ENCODE assay signal across 8 cellular contexts in genomic region chr6:20404641-20405032, GRCh38.
DNase-seq lines count a peak whose midpoint lies in the region; TF ChIP-seq lines count a peak whose summit lies in the region.

No MANE protein-coding gene starts in this region.

- CTCF ChIA-PET in HEK293 (lab: Yijun Ruan, JAX): interaction anchor here (0.6 to 4.6 kb wide), 33 partner anchors 10 to 1655 kb away, joined by 3 to 30 read pairs (median 4); no protein-coding TSS in a partner anchor

- H3K27ac ChIP-seq in HEK293 (ENCODE audit: extremely low read depth, low read depth, low read length): peak overlapping the region; percentile 100
- peak overlapping the region; percentile 90 for H3K27ac ChIP-seq in iPS-18a (ENCODE audit: low read length)

- peak; percentile 38 for TF ChIP-seq CTCF in HEK293 (tag by site-specific recombination; IDR thresholded peaks at IDR 0.05)

- H3K4me1 ChIP-seq in HEK293 (ENCODE audit: control insufficient read depth, insufficient read depth, low read length): peaks cover 3% of the 10 kb centered on the region
- H3K4me1 ChIP-seq in iPS-18a (ENCODE audit: control insufficient read depth, low read depth, low read length): peaks cover 17% of the 10 kb centered on the region

- peak; percentile 46 for DNase-seq in GF-D8 (lab: John Stamatoyannopoulos, UW)
- DNase-seq in NAMALWA (ENCODE audit: low spot score): peak; percentile 92
- DNase-seq in SKM-1 treated with dmso at 0.1 percent for 144 hours (lab: John Stamatoyannopoulos, UW; ENCODE audit: unreplicated experiment): peak; percentile 53
- DNase-seq in activated naive CD8-positive, alpha-beta T cell treated with anti-CD3 and anti-CD28 coated beads, Interleukin-2, amount 50 U/mL, for 16 hours (ENCODE audit: low read depth, low spot score): peak; percentile 43
- peak; percentile 24 to 51 (median 38) for DNase-seq in stimulated activated CD4-positive, alpha-beta T cell treated with anti-CD3 and anti-CD28 coated beads, Interleukin-1b, Interleukin-23, amount 100 ng/mL, for 24 hours (ENCODE audit: low read depth in 4 of 4, low spot score in 1 of 4)
- no peak for DNase-seq in NCI-H187 treated with DMSO at 0.1 percent for 48 hours (lab: John Stamatoyannopoulos, UW)

- POLR2A ChIA-PET in HEK293 (lab: Yijun Ruan, JAX): interaction anchor here (0.8 to 1.8 kb wide), 11 partner anchors 9 to 1189 kb away, joined by 3 to 8 read pairs (median 5); partner anchors contain the start of gene SOX4

- no peaks in the 10 kb centered on the region for H3K27me3 ChIP-seq in iPS-18a (ENCODE audit: control insufficient read depth, insufficient read depth, low read length)

- H3K9me3 ChIP-seq in HEK293 (ENCODE audit: control insufficient read depth, insufficient read depth, low read depth, low read length) (no peaks in the 10 kb centered on the region), iPS-18a (ENCODE audit: control insufficient read depth, low read depth, low read length) (no peaks in the 10 kb centered on the region)

- H3K4me3 ChIP-seq in HEK293 (ENCODE audit: low read depth, low read length) (peak overlapping the region; percentile 94), iPS-18a (ENCODE audit: low read length) (peak overlapping the region; percentile 83)

- peaks cover 7 to 29% of the 10 kb centered on the region in 2 experiments for H3K36me3 ChIP-seq in HEK293 (ENCODE audit: control insufficient read depth in 2 of 2, insufficient read depth in 1 of 2, low read length in 2 of 2)
- H3K36me3 ChIP-seq in iPS-18a (ENCODE audit: control insufficient read depth, low read depth, low read length): peaks cover 20% of the 10 kb centered on the region

- peak overlapping the region; percentile 97 for H3K9ac ChIP-seq in iPS-18a (ENCODE audit: low read length)

TF ChIP-seq in HEK293, 187 proteins besides CTCF, POLR2A, EP300 and RAD21:
- peak; percentile 7; the same call in 1 of the 2 replicates for TF ChIP-seq ZNF654 (tag by site-specific recombination; IDR thresholded peaks at IDR 0.05; ENCODE audit: low read depth)
- TF ChIP-seq, protein P1, sequence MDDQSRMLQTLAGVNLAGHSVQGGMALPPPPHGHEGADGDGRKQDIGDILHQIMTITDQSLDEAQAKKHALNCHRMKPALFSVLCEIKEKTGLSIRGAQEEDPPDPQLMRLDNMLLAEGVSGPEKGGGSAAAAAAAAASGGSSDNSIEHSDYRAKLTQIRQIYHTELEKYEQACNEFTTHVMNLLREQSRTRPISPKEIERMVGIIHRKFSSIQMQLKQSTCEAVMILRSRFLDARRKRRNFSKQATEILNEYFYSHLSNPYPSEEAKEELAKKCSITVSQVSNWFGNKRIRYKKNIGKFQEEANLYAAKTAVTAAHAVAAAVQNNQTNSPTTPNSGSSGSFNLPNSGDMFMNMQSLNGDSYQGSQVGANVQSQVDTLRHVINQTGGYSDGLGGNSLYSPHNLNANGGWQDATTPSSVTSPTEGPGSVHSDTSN (CRISPR knock-in tag; IDR thresholded peaks at IDR 0.05): no peak
- 0 out of 2 replicates have a peak, but pooled peaks have one; percentile 19 for TF ChIP-seq ZNF10 (tag by site-specific recombination; IDR thresholded peaks at IDR 0.05)
- TF ChIP-seq SP7 (tag by site-specific recombination; IDR thresholded peaks at IDR 0.05): no peak
- TF ChIP-seq TRIM28 (IDR thresholded peaks at IDR 0.05; ENCODE audit: borderline replicate concordance, low read length): 0 out of 2 replicates have a peak, but pooled peaks have one; percentile 12
- peak; percentile 12; the same call in 1 of the 2 replicates for TF ChIP-seq ZBTB20 (tag by site-specific recombination; IDR thresholded peaks at IDR 0.05)
